ENCODE assay signal across 21 cellular contexts in the genomic region with DNA sequence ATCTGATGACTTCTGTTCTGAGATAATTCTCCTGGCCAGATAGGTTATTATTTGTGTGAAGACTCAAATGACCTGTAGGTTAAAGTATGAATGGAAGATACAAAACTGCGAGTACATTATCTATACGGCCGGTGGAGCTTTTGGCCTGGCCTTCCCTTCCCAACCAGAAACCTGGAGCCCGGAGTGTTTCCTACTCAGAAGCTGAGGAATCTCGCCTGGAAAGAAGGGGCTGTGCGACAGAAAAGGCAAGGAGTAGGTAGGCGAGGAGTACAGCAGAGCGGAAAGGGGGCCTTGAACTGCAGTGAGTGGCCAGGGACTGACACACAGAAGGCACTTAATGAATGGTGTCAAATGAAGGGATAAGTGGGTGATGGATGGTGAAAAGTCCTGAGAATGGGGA. TPM values are rescaled to one million over a fixed set of nuclear protein-coding genes. Genes with fewer than 3 reads are reported as not detected.
DNase-seq lines count a peak whose midpoint lies in the region; ATAC-seq and TF ChIP-seq lines count a peak whose summit lies in the region.
"Had no signal": no experiment of that assay in that cellular context is flagged by ENCODE, and none has a peak within 500 bp of the region (broad histone marks: within the 10 kb centered on the region; RNA-seq: fewer than 3 reads in every experiment).

No MANE protein-coding gene starts in this region.

- H3K79me1 ChIP-seq in trophoblast cell (ENCODE audit: low read length) = no peaks in the 10 kb centered on the region

- no peak overlapping the region for H4K8ac ChIP-seq in trophoblast cell (ENCODE audit: low read depth, low read length)

- H4K91ac ChIP-seq in trophoblast cell (ENCODE audit: low read depth, low read length) = no peak overlapping the region

- peaks cover 2% of the 10 kb centered on the region for H3K9me3 ChIP-seq in trophoblast cell (ENCODE audit: insufficient read depth, low read depth, low read length)
- H3K9me3 ChIP-seq: BLaER1 treated with 17β-estradiol and CSF1 and Interleukin-3, amounts not matched to agents 10 nM and 100 nM had no signal

- H3K36me3 ChIP-seq in trophoblast cell (ENCODE audit: control insufficient read depth in 1 of 2, insufficient read depth in 2 of 2, low read length in 2 of 2) = peaks cover 0 to 2% of the 10 kb centered on the region in 2 experiments

- H3K9me3 Mint-ChIP-seq in activated CD8-positive, alpha-beta memory T cell treated with anti-CD3 and anti-CD28 coated beads, Interleukin-2, amount 10 ng/mL, durations not matched to agents 7 days and 5 days (ENCODE audit: low read depth) = no peaks in the 10 kb centered on the region
- no peaks in the 10 kb centered on the region for H3K9me3 Mint-ChIP-seq in type B pancreatic cell
- H3K9me3 Mint-ChIP-seq: CD8-positive, alpha-beta T cell; HFFc6 had no signal

- H3K4me3 Mint-ChIP-seq in activated CD8-positive, alpha-beta memory T cell treated with anti-CD3 and anti-CD28 coated beads, Interleukin-2, amount 10 ng/mL, durations not matched to agents 7 days and 5 days = no peak overlapping the region
- no peak overlapping the region for H3K4me3 Mint-ChIP-seq in type B pancreatic cell
- H3K4me3 Mint-ChIP-seq: CD8-positive, alpha-beta T cell; HFFc6 had no signal

- H3K27ac Mint-ChIP-seq in activated CD8-positive, alpha-beta memory T cell treated with anti-CD3 and anti-CD28 coated beads, Interleukin-2, amount 10 ng/mL, durations not matched to agents 7 days and 5 days = no peak overlapping the region
- H3K27ac Mint-ChIP-seq in type B pancreatic cell = no peak overlapping the region
- H3K27ac Mint-ChIP-seq: CD8-positive, alpha-beta T cell; HFFc6 had no signal

- no peak overlapping the region for H2BK120ac ChIP-seq in trophoblast cell (ENCODE audit: insufficient read depth, low read length, poor library complexity)

- TF ChIP-seq CTCF in type B pancreatic cell (conservative IDR thresholded peaks at IDR 0.05) = no peak

- H3K27me3 ChIP-seq in trophoblast cell (ENCODE audit: insufficient read depth, low read length) = no peaks in the 10 kb centered on the region

- no peak overlapping the region for H3K14ac ChIP-seq in trophoblast cell (ENCODE audit: low read length)

- no peak overlapping the region for H2BK5ac ChIP-seq in trophoblast cell (ENCODE audit: low read depth, low read length, poor library complexity)

- no peak overlapping the region for H3K4ac ChIP-seq in trophoblast cell (ENCODE audit: low read depth, low read length)

- H3K4me1 ChIP-seq in trophoblast cell (ENCODE audit: control insufficient read depth in 1 of 2, insufficient read depth in 2 of 2, low read length in 2 of 2) = peaks cover 9 to 12% of the 10 kb centered on the region in 2 experiments

- no peak overlapping the region for H3K4me2 ChIP-seq in trophoblast cell (ENCODE audit: low read length)
- H3K4me2 ChIP-seq: BLaER1 treated with 17β-estradiol and CSF1 and Interleukin-3, amounts not matched to agents 10 nM and 100 nM had no signal

- peak overlapping the region; percentile 57 for H3K4me3 ChIP-seq in trophoblast cell (ENCODE audit: low read depth, low read length)
- H3K4me3 ChIP-seq: BLaER1 treated with 17β-estradiol and CSF1 and Interleukin-3, amounts not matched to agents 10 nM and 100 nM had no signal

- no peak overlapping the region for H2BK12ac ChIP-seq in trophoblast cell (ENCODE audit: low read length)

- no peaks in the 10 kb centered on the region for H3K36me3 Mint-ChIP-seq in activated CD8-positive, alpha-beta memory T cell treated with anti-CD3 and anti-CD28 coated beads, Interleukin-2, amount 10 ng/mL, durations not matched to agents 7 days and 5 days
- H3K36me3 Mint-ChIP-seq in type B pancreatic cell = peaks cover 17% of the 10 kb centered on the region
- H3K36me3 Mint-ChIP-seq: CD8-positive, alpha-beta T cell had no signal

- CTCF ChIA-PET in activated CD8-positive, alpha-beta memory T cell treated with anti-CD3 and anti-CD28 coated beads, Interleukin-2, amount 10 ng/mL, durations not matched to agents 7 days and 5 days (lab: Charles Lee) = no interaction called here

- no CpG with 5 or more reads among the region's 8 CpGs for WGBS in trophoblast cell (ENCODE audit: extremely low coverage, insufficient coverage, insufficient read length)

- DNase-seq in activated CD8-positive, alpha-beta memory T cell treated with anti-CD3 and anti-CD28 coated beads, Interleukin-2, amount 50 U/mL, for 48 hours = peak; percentile 7
- DNase-seq in activated CD8-positive, alpha-beta memory T cell treated with anti-CD3 and anti-CD28 coated beads, Interleukin-2, amount 10 ng/mL, durations not matched to agents 7 days and 5 days = no peak
- DNase-seq in left lobe of liver (ENCODE audit: low spot score) (peak; percentile 24), trophoblast cell (no peak), type B pancreatic cell (ENCODE audit: extremely low spot score, unreplicated experiment) (peak; percentile 18), NCI-H2029 (lab: John Stamatoyannopoulos, UW) (no peak), COLO829 (ENCODE audit: low spot score) (no peak)
- DNase-seq: 8988T; CD8-positive, alpha-beta T cell; COR-L47; DMS 273 treated with DMSO at 0.1 percent for 48 hours; DMS53; DND-41; EL; GOT3; H7; HFFc6 had no signal

- no peak for ATAC-seq in activated CD8-positive, alpha-beta memory T cell treated with anti-CD3 and anti-CD28 coated beads, Interleukin-2, amount 10 ng/mL, durations not matched to agents 7 days and 5 days
- ATAC-seq in left lobe of liver = no peak
- ATAC-seq in GM21786 (IDR thresholded peaks at IDR 0.05; ENCODE audit: unreplicated experiment) = no peak
- ATAC-seq: CD8-positive, alpha-beta T cell; HCT116 had no signal

- no peak overlapping the region for H3K18ac ChIP-seq in trophoblast cell (ENCODE audit: low read length)

- no peak overlapping the region for H3K9ac ChIP-seq in trophoblast cell (ENCODE audit: low read length)
- H3K9ac ChIP-seq: BLaER1 treated with 17β-estradiol and CSF1 and Interleukin-3, amounts not matched to agents 10 nM and 100 nM had no signal

- no peak overlapping the region for H3K27ac ChIP-seq in trophoblast cell (ENCODE audit: low read depth, low read length)
- H3K27ac ChIP-seq: BLaER1 treated with 17β-estradiol and CSF1 and Interleukin-3, amounts not matched to agents 10 nM and 100 nM; HL-60 had no signal

- H4K12ac ChIP-seq in trophoblast cell (ENCODE audit: low read depth, low read length) = no peak overlapping the region

- no peak overlapping the region for H2AK5ac ChIP-seq in trophoblast cell (ENCODE audit: low read length)

- no peak overlapping the region for H2AFZ ChIP-seq in trophoblast cell (ENCODE audit: insufficient read depth, low read length, poor library complexity)

- no peaks in the 10 kb centered on the region for H3K27me3 Mint-ChIP-seq in activated CD8-positive, alpha-beta memory T cell treated with anti-CD3 and anti-CD28 coated beads, Interleukin-2, amount 10 ng/mL, durations not matched to agents 7 days and 5 days
- no peaks in the 10 kb centered on the region for H3K27me3 Mint-ChIP-seq in type B pancreatic cell

- no peak overlapping the region for H3K23ac ChIP-seq in trophoblast cell (ENCODE audit: low read length)

- H3K79me2 ChIP-seq in trophoblast cell (ENCODE audit: control insufficient read depth, insufficient read depth, low read length, poor library complexity) = no peaks in the 10 kb centered on the region

- H3K4me1 Mint-ChIP-seq in activated CD8-positive, alpha-beta memory T cell treated with anti-CD3 and anti-CD28 coated beads, Interleukin-2, amount 10 ng/mL, durations not matched to agents 7 days and 5 days = no peaks in the 10 kb centered on the region
- H3K4me1 Mint-ChIP-seq in type B pancreatic cell (ENCODE audit: unreplicated experiment) = peaks cover 4% of the 10 kb centered on the region

RNA-seq across cellular contexts. Expression of gene ANGPTL2, which starts 34.6 kb away (rescaled TPM):
- total RNA-seq in activated CD8-positive, alpha-beta memory T cell treated with anti-CD3 and anti-CD28 coated beads, Interleukin-2, amount 10 ng/mL, durations not matched to agents 7 days and 5 days = not detected
- total RNA-seq in left lobe of liver (2.8 TPM), type B pancreatic cell (ENCODE audit: low replicate concordance) (5.4 and 20.6 TPM in 2 replicates)
- polyA plus RNA-seq in trophoblast cell (2013) = 2.9 and 3.5 TPM in 2 replicates
- total RNA-seq: CD8-positive, alpha-beta T cell had no signal

Comparison
In these comparisons a context has a peak if more than half of its experiments do, and no peak if none do; other contexts are left out.
1. DNase-seq: peak in activated CD8-positive, alpha-beta memory T cell treated with anti-CD3 and anti-CD28 coated beads, Interleukin-2, amount 50 U/mL, for 48 hours (single experiment), left lobe of liver (single experiment) and type B pancreatic cell (single experiment); none in activated CD8-positive, alpha-beta memory T cell treated with anti-CD3 and anti-CD28 coated beads, Interleukin-2, amount 10 ng/mL, durations not matched to agents 7 days and 5 days (single experiment), trophoblast cell (0 of 2), NCI-H2029 (single experiment) and COLO829 (single experiment).